1 cellular context compared by ENCODE assay signal in the genomic region with DNA sequence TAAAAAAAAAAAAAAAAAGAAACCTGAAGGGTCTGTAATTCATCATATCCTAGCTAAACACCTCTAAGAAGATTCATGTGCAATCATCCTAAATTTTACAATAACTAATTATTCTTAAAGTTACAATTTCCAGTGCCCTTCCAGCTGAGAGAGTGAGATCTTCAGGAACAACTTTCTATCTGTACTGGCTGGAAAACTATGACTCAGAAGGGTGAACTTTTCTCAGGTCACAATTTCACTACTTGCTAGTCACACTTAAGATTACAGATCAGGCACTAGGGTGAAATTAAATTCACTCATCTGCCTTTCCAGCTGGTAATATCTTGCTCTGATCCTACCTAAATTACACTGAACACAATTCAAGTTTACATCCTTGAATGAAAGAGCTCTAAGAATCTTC.
TF ChIP-seq lines count a peak whose summit lies in the region.

No MANE protein-coding gene starts in this region.

TF ChIP-seq in SK-N-SH, 30 proteins besides CTCF, POLR2A, EP300 and RAD21 (continued from another document):
- TF ChIP-seq, protein P1, sequence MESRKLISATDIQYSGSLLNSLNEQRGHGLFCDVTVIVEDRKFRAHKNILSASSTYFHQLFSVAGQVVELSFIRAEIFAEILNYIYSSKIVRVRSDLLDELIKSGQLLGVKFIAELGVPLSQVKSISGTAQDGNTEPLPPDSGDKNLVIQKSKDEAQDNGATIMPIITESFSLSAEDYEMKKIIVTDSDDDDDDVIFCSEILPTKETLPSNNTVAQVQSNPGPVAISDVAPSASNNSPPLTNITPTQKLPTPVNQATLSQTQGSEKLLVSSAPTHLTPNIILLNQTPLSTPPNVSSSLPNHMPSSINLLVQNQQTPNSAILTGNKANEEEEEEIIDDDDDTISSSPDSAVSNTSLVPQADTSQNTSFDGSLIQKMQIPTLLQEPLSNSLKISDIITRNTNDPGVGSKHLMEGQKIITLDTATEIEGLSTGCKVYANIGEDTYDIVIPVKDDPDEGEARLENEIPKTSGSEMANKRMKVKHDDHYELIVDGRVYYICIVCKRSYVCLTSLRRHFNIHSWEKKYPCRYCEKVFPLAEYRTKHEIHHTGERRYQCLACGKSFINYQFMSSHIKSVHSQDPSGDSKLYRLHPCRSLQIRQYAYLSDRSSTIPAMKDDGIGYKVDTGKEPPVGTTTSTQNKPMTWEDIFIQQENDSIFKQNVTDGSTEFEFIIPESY (IDR thresholded peaks at IDR 0.05; ENCODE audit: borderline replicate concordance, low read depth) = no peak
TF ChIP-seq in SK-N-SH: peak in this region for 0.
